Comparison of ENCODE assay signal across 8 cellular contexts in the genomic region with DNA sequence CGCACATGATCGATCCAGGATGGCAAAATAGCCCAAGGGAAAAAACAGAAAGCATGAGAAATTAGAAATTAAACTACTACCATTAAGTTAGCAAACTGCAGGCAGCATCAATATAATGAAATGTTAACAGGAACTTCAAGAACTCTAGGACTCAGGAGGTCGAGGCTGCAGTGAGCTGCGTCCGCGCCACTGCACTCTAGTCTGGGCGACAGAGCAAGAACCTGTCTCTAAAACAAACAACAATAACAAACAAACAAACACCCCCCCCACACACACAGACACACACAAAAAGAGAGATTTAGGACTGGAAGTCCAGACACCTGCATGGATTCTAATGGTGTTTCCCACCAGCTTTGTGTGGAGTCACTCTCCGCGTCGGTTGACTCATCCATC. TPM values are rescaled to one million over a fixed set of nuclear protein-coding genes. Genes with fewer than 3 reads are reported as not detected.
A peak's percentile ranks its signal among the peaks of the same experiment; 100 is the strongest.
DNase-seq lines count a peak whose midpoint lies in the region; ATAC-seq and TF ChIP-seq lines count a peak whose summit lies in the region.

No MANE protein-coding gene starts in this region.

- no peaks in the 10 kb centered on the region for H3K9me3 ChIP-seq in Loucy (ENCODE audit: insufficient read depth, low read depth, low read length)

- TF ChIP-seq CTCF in BJ (IDR thresholded peaks at IDR 0.05; ENCODE audit: insufficient read depth, low read depth, low read length) (no peak), Loucy (conservative IDR thresholded peaks at IDR 0.05; ENCODE audit: low read length) (no peak), dorsolateral prefrontal cortex (IDR thresholded peaks at IDR 0.05 in 54 of 56, conservative IDR thresholded peaks at IDR 0.05 in 2 of 56; ENCODE audit: low read depth in 1 of 56, partially characterized antibody in 56 of 56) (peak in 1 of 56 donors; percentile 1), nephron progenitor cell (IDR thresholded peaks at IDR 0.05) (no peak)

- H3F3A ChIP-seq in Loucy (ENCODE audit: low read depth): no peaks in the 10 kb centered on the region

- peak overlapping the region; percentile 81 for H2AFZ ChIP-seq in Loucy (ENCODE audit: low read length)

- H3K36me3 ChIP-seq in BJ (ENCODE audit: control insufficient read depth, insufficient read depth, low read length) (peaks cover 2% of the 10 kb centered on the region), Loucy (ENCODE audit: insufficient read depth, low read length) (no peaks in the 10 kb centered on the region)

- H3K27ac ChIP-seq in dorsolateral prefrontal cortex: peak overlapping the region in 55 of 59 donors; percentile 58 to 98 (median 93)

- DNase-seq in BJ (ENCODE audit: low read depth): no peak
- DNase-seq in dorsolateral prefrontal cortex: no peak
- DNase-seq in nephron progenitor cell: no peak
- no peak for DNase-seq in stimulated activated CD4-positive, alpha-beta T cell treated with anti-CD3 and anti-CD28 coated beads, Interleukin-12 subunit alpha, Interleukin-12 subunit beta, amount 100 ng/mL, for 4 hours
- DNase-seq in activated CD4-positive, alpha-beta T cell treated with anti-CD3 and anti-CD28 coated beads, Interleukin-2, amount 50 U/mL, for 1 hour: no peak

- H3K4me1 ChIP-seq in Loucy (ENCODE audit: insufficient read depth, low read length, poor library complexity, severe bottlenecking): peaks cover 29% of the 10 kb centered on the region

- intact Hi-C loops in dorsolateral prefrontal cortex (cut with DNase I): loop anchor here (2.0 to 5.0 kb wide), 2 partner anchors 79 to 81 kb away; partner anchors contain the start of gene ZNF768 (in 1 of the 2)

- peaks cover 35% of the 10 kb centered on the region for H3K4me1 Mint-ChIP-seq in nephron progenitor cell

- H3K4me3 Mint-ChIP-seq in nephron progenitor cell: peak overlapping the region; percentile 90

- ATAC-seq in GM19455 (IDR thresholded peaks at IDR 0.05; ENCODE audit: unreplicated experiment) (no peak), GM21381 (IDR thresholded peaks at IDR 0.05; ENCODE audit: unreplicated experiment) (no peak)

- peak overlapping the region; percentile 93 for H3K4me2 ChIP-seq in Loucy (ENCODE audit: low read depth, low read length, poor library complexity, severe bottlenecking)

- peaks cover 20% of the 10 kb centered on the region for H3K27me3 Mint-ChIP-seq in nephron progenitor cell (ENCODE audit: low read depth, poor library complexity)

- no peaks in the 10 kb centered on the region for H3K9me2 ChIP-seq in Loucy (replicated peaks; ENCODE audit: low read depth, low read length)

- peak overlapping the region; percentile 72 for H3K4me3 ChIP-seq in BJ (ENCODE audit: low read depth, low read length)
- peak overlapping the region; percentile 91 for H3K4me3 ChIP-seq in Loucy (ENCODE audit: low read length, poor library complexity, severe bottlenecking)
- H3K4me3 ChIP-seq in dorsolateral prefrontal cortex: peak overlapping the region; percentile 70 to 100 (median 94)

- POLR2A ChIA-PET in BJ (lab: Charles Lee): no interaction called here

- peaks cover 29% of the 10 kb centered on the region for H3K79me2 ChIP-seq in Loucy (ENCODE audit: insufficient read depth, low read length)

- H3K9ac ChIP-seq in Loucy (ENCODE audit: low read depth, low read length, poor library complexity, severe bottlenecking): peak overlapping the region; percentile 96

- H3K9me3 Mint-ChIP-seq in nephron progenitor cell: peaks cover 35% of the 10 kb centered on the region

- peaks cover 34% of the 10 kb centered on the region for H3K36me3 Mint-ChIP-seq in nephron progenitor cell (ENCODE audit: low read depth)

- peaks cover 24% of the 10 kb centered on the region for H4K20me1 ChIP-seq in Loucy (ENCODE audit: insufficient read depth, low read length, poor library complexity, severe bottlenecking)

- CTCF ChIA-PET in BJ (lab: Yijun Ruan, JAX): interaction anchor here (1.0 to 2.0 kb wide), 4 partner anchors 11 to 49 kb away, joined by 3 to 9 read pairs (median 4); partner anchors contain the start of gene DCTPP1

- no peak overlapping the region for H3K27ac Mint-ChIP-seq in nephron progenitor cell

- H3K27me3 ChIP-seq in BJ (ENCODE audit: control insufficient read depth, insufficient read depth, low read length) (no peaks in the 10 kb centered on the region), Loucy (ENCODE audit: insufficient read depth, low read length, poor library complexity, severe bottlenecking) (no peaks in the 10 kb centered on the region), dorsolateral prefrontal cortex (no peaks in the 10 kb centered on the region)

RNA-seq across cellular contexts. Expression of gene SEPHS2, which starts 0.5 kb away (rescaled TPM):
- polyA plus RNA-seq in BJ (2011; rRNA removed): 44.4 and 50.3 TPM in 2 replicates
- polyA minus RNA-seq in BJ (2011; rRNA and poly(A)+ RNA removed): 17.3 and 24.1 TPM in 2 replicates
- total RNA-seq in dorsolateral prefrontal cortex: 10 to 100 TPM; 16.0 to 51.0 (median 28.6) TPM

RNA-seq across cellular contexts. Expression of gene DCTPP1, which starts 16.4 kb away (rescaled TPM):
- polyA plus RNA-seq in BJ (2011; rRNA removed): 27.5 and 33.9 TPM in 2 replicates
- polyA minus RNA-seq in BJ (2011; rRNA and poly(A)+ RNA removed): 7.9 and 17.3 TPM in 2 replicates
- 10 to 100 TPM; 10.5 to 35.8 (median 21.2) TPM for total RNA-seq in dorsolateral prefrontal cortex

RNA-seq across cellular contexts. Expression of gene ITGAL, which starts 26.3 kb away (rescaled TPM):
- polyA plus RNA-seq in BJ (2011; rRNA removed): 0.06 TPM in 2 replicates
- polyA minus RNA-seq in BJ (2011; rRNA and poly(A)+ RNA removed): 0.05 TPM in 1 of 2 replicates, not detected in the other
- 10 to 100 TPM in 4 of 120 experiments, 1 to 10 TPM in 115, under 1 TPM in 1; 0.68 to 12.1 (median 4.2) TPM for total RNA-seq in dorsolateral prefrontal cortex

RNA-seq across cellular contexts. Expression of gene ZNF771, which starts 38.8 kb away (rescaled TPM):
- 6.8 and 7.9 TPM in 2 replicates for polyA plus RNA-seq in BJ (2011; rRNA removed)
- polyA minus RNA-seq in BJ (2011; rRNA and poly(A)+ RNA removed): 2.1 and 4.3 TPM in 2 replicates
- 10 to 100 TPM; 15.2 to 48.7 (median 27.1) TPM for total RNA-seq in dorsolateral prefrontal cortex

RNA-seq across cellular contexts. Expression of gene ZNF48, which starts 51.0 kb away (rescaled TPM):
- polyA plus RNA-seq in BJ (2011; rRNA removed): 2.8 and 4.6 TPM in 2 replicates
- polyA minus RNA-seq in BJ (2011; rRNA and poly(A)+ RNA removed): 2.6 and 5.3 TPM in 2 replicates
- 10 to 100 TPM; 10.1 to 24.9 (median 16.6) TPM for total RNA-seq in dorsolateral prefrontal cortex
